1 cellular context compared by ENCODE assay signal in the genomic region with DNA sequence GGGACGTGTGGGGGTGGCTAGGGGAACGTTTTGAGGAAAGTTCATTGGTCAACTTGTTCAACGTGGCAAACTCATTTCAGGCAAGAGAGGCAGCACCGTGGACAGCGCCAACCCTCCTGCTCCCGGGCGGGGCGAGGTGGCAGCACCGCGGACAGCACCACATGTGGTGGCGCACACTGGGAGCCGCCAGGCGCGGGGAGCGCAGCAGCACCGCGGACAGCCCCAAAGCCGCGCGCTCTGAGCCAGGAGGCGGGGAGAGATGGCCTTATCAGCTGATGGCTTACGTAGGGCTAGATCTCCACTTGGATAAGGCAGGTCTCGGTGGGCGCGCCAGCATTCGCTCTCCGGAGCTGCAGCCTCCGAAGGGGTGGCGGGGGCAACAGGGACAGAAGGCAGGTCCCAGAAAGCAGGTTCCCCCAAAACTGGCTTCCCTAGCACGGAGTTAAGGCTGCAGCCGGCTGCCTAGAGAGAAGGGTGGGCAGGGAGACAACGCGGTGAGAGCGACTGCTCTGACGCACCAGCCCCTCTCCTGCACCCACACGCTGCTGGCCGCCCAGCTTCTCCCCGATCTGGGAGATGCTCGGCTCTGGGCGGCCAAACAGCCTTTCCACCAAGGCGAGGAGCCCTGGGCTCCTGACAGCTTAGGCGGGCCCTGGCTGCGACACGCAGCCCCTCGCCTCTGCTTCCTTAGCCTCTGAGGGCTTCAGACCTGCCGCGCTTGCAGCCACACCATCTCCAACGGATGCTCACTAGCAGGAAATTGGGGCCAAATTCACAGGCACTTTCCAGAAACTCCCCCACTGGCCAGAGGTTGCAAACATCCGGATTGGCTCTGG.
A peak's percentile ranks its signal among the peaks of the same experiment; 100 is the strongest.
TF ChIP-seq lines count a peak whose summit lies in the region.

TSS of gene HTR5A (plus strand) at position 333 of the 836 bp plus-strand sequence. CDS start 576 bp downstream, outside the sequence.

TF ChIP-seq in SK-N-SH, 30 proteins besides CTCF, POLR2A, EP300 and RAD21 (continued from another document):
- TF ChIP-seq, protein P1, sequence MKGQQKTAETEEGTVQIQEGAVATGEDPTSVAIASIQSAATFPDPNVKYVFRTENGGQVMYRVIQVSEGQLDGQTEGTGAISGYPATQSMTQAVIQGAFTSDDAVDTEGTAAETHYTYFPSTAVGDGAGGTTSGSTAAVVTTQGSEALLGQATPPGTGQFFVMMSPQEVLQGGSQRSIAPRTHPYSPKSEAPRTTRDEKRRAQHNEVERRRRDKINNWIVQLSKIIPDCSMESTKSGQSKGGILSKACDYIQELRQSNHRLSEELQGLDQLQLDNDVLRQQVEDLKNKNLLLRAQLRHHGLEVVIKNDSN (IDR thresholded peaks at IDR 0.05; ENCODE audit: borderline replicate concordance, low read depth), result peak; percentile 40; the same call in 1 of the 2 replicates
- TF ChIP-seq TAF1 (IDR thresholded peaks at IDR 0.05; ENCODE audit: borderline replicate concordance, low read depth, low read length), result peak; percentile 19; the same call in 1 of the 2 replicates
- no peak for TF ChIP-seq TEAD4 (IDR thresholded peaks at IDR 0.05; ENCODE audit: borderline replicate concordance, insufficient read depth)
- TF ChIP-seq MXI1 (IDR thresholded peaks at IDR 0.05; ENCODE audit: low read depth, low read length), result peak; percentile 84
- peak; percentile 86; the same call in 1 of the 2 replicates for TF ChIP-seq RCOR1 (IDR thresholded peaks at IDR 0.05; ENCODE audit: low read length)
- peak; percentile 97 for TF ChIP-seq MAX (IDR thresholded peaks at IDR 0.05; ENCODE audit: low read depth)
